ENCODE assay signal across 8 cellular contexts in the genomic region with DNA sequence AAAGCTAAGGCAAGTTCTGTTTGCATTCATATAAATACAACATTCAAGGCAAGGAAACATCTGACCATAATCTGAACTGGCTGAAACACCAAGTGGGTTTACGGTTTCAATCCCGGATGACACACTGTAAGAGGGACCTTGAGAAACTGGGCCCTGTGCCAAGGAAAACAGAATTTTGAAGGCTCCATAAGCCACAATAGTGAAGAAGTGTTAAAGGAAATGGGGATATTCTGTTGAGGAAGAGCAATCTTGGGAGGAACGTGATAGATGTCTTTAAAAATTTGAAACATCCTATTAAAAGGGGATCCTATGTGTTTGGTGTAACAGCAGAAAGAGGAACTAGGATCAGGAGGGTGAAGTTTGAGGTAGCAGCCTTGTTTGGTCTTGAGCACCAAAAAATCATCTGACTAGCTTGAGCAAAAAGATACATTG.
DNase-seq lines count a peak whose midpoint lies in the region; ATAC-seq and TF ChIP-seq lines count a peak whose summit lies in the region.

No MANE protein-coding gene starts in this region.

- peaks cover 0 to 56% (median 0%) of the 10 kb centered on the region in 9 donors for H3K4me1 ChIP-seq in heart right ventricle

- H3K9me3 ChIP-seq in heart right ventricle, result peaks cover 0 to 15% (median 0%) of the 10 kb centered on the region in 11 donors

- H3K27ac ChIP-seq in HL-60 (replicated peaks), result peak overlapping the region; percentile 39
- H3K27ac ChIP-seq in heart right ventricle, result peak overlapping the region in 1 of 10 donors; percentile 69

- peak; percentile 16 to 37 for DNase-seq in NCI-H187 (lab: John Stamatoyannopoulos, UW)
- DNase-seq in NCI-H187 treated with DMSO at 0.1 percent for 48 hours (lab: John Stamatoyannopoulos, UW), result no peak
- DNase-seq in HL-60 (ENCODE audit: low read depth in 1 of 2, low spot score in 1 of 2), result peak in 1 of 2 experiments; percentile 57
- peak; percentile 70 for DNase-seq in SKM-1 treated with dmso at 0.1 percent for 144 hours (lab: John Stamatoyannopoulos, UW; ENCODE audit: unreplicated experiment)
- DNase-seq in heart right ventricle, result peak in 1 of 2 donors; percentile 29
- no peak for DNase-seq in GOT3 (lab: John Stamatoyannopoulos, UW)
- DNase-seq in midbrain (lab: John Stamatoyannopoulos, UW), result no peak

- WGBS in heart right ventricle, 2 donors, result 39 to 48% methylated on average over 3 of the region's 3 CpGs

- ATAC-seq in GM21447 (IDR thresholded peaks at IDR 0.05; ENCODE audit: unreplicated experiment) (peak; percentile 90), heart right ventricle (peak in 6 of 8 donors; percentile 39 to 62 (median 48))

- H3K27me3 ChIP-seq in HL-60 (ENCODE audit: insufficient read depth, poor library complexity, severe bottlenecking) (no peaks in the 10 kb centered on the region), heart right ventricle (peaks cover 0 to 9% (median 0%) of the 10 kb centered on the region in 7 donors)

- intact Hi-C loops in heart right ventricle (cut with DNase I), result no loop called here

- no peak overlapping the region for H3K4me3 ChIP-seq in HL-60 (replicated peaks; ENCODE audit: insufficient read depth, low read length)
- H3K4me3 ChIP-seq in heart right ventricle, result no peak overlapping the region

- no peaks in the 10 kb centered on the region for H3K36me3 ChIP-seq in heart right ventricle

- TF ChIP-seq CTCF in HL-60 (IDR thresholded peaks at IDR 0.05; ENCODE audit: insufficient read depth, low read length) (no peak), heart right ventricle (IDR thresholded peaks at IDR 0.05) (no peak)

Comparison
In these comparisons a context has a peak if more than half of its experiments do, and no peak if none do; other contexts are left out.
1. DNase-seq: peak in NCI-H187 (2 of 2) and SKM-1 treated with dmso at 0.1 percent for 144 hours (single experiment); none in NCI-H187 treated with DMSO at 0.1 percent for 48 hours (single experiment), GOT3 (single experiment) and midbrain (single experiment).